In the genomic region with DNA sequence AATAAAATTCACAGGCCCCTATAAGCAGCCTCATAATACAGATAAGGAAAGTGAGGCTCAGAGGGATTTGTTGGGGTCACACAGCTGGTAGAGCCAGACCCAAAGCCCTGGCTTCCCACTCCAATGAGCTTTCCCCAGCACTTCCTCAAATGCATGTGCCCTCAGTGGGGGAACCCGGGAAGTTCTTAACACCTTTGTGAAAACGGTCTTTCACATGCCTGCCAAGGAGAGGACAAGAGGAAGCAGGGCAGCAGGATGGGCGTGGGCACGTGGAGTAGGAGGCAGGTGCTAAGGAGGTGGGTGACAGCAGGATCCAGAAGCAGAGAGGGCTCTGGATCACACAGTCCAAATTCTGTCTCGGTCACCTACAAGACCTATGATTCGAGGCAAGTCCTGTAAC, we compare ENCODE assay signal across 14 cellular contexts. TPM values are rescaled to one million over a fixed set of nuclear protein-coding genes. Genes with fewer than 3 reads are reported as not detected.
A peak's percentile ranks its signal among the peaks of the same experiment; 100 is the strongest.
DNase-seq lines count a peak whose midpoint lies in the region; ATAC-seq and TF ChIP-seq lines count a peak whose summit lies in the region.
"Had no signal": no experiment of that assay in that cellular context is flagged by ENCODE, and none has a peak within 500 bp of the region (broad histone marks: within the 10 kb centered on the region; RNA-seq: fewer than 3 reads in every experiment).

No MANE protein-coding gene starts in this region.

- H3K4me3 ChIP-seq in CD8-positive, alpha-beta memory T cell (ENCODE audit: low read length): peak overlapping the region; percentile 52
- no peak overlapping the region for H3K4me3 ChIP-seq in H7 (ENCODE audit: insufficient read depth, low read depth, low read length)

- no peaks in the 10 kb centered on the region for H3K9me3 Mint-ChIP-seq in activated CD8-positive, alpha-beta memory T cell treated with anti-CD3 and anti-CD28 coated beads, Interleukin-2, amount 10 ng/mL, durations not matched to agents 7 days and 5 days (ENCODE audit: low read depth)
- no peaks in the 10 kb centered on the region for H3K9me3 Mint-ChIP-seq in CD8-positive, alpha-beta memory T cell
- no peaks in the 10 kb centered on the region for H3K9me3 Mint-ChIP-seq in activated naive CD8-positive, alpha-beta T cell treated with anti-CD3 and anti-CD28 coated beads for 36 hours
- H3K9me3 Mint-ChIP-seq: brain, memory B cell had no signal

- DNase-seq in activated CD8-positive, alpha-beta memory T cell treated with anti-CD3 and anti-CD28 coated beads, Interleukin-2, amount 50 U/mL, for 48 hours: peak; percentile 50
- no peak for DNase-seq in activated CD8-positive, alpha-beta memory T cell treated with anti-CD3 and anti-CD28 coated beads, Interleukin-2, amount 10 ng/mL, durations not matched to agents 7 days and 5 days
- no peak for DNase-seq in CD8-positive, alpha-beta memory T cell
- DNase-seq in activated naive CD8-positive, alpha-beta T cell treated with anti-CD3 and anti-CD28 coated beads for 36 hours: no peak
- DNase-seq in posterior vena cava (ENCODE audit: low spot score) (peak; percentile 16), NCI-H1048 (lab: John Stamatoyannopoulos, UW) (no peak), GM10248 (ENCODE audit: extremely low spot score) (no peak), H7 (no peak)
- DNase-seq: foreskin melanocyte; NCI-H2081 treated with DMSO at 0.1 percent for 48 hours; SHP77 treated with DMSO at 0.1 percent for 48 hours; stimulated activated CD4-positive, alpha-beta T cell treated with anti-CD3 and anti-CD28 coated beads, Interleukin-12 subunit alpha, Interleukin-12 subunit beta, amount 100 ng/mL, for 4 hours had no signal

- peaks cover 2% of the 10 kb centered on the region for H3K27me3 Mint-ChIP-seq in activated CD8-positive, alpha-beta memory T cell treated with anti-CD3 and anti-CD28 coated beads, Interleukin-2, amount 10 ng/mL, durations not matched to agents 7 days and 5 days
- no peaks in the 10 kb centered on the region for H3K27me3 Mint-ChIP-seq in CD8-positive, alpha-beta memory T cell
- no peaks in the 10 kb centered on the region for H3K27me3 Mint-ChIP-seq in activated naive CD8-positive, alpha-beta T cell treated with anti-CD3 and anti-CD28 coated beads for 36 hours
- H3K27me3 Mint-ChIP-seq: memory B cell had no signal

- TF ChIP-seq CTCF in GM10248 (IDR thresholded peaks at IDR 0.05; ENCODE audit: control extremely low read depth, extremely low read depth, low read depth, missing control alignments): no peak

- H3K27ac Mint-ChIP-seq in activated CD8-positive, alpha-beta memory T cell treated with anti-CD3 and anti-CD28 coated beads, Interleukin-2, amount 10 ng/mL, durations not matched to agents 7 days and 5 days: no peak overlapping the region
- peak overlapping the region in 4 of 8 donors; percentile 54 to 88 (median 67) for H3K27ac Mint-ChIP-seq in CD8-positive, alpha-beta memory T cell
- H3K27ac Mint-ChIP-seq in activated naive CD8-positive, alpha-beta T cell treated with anti-CD3 and anti-CD28 coated beads for 36 hours: peak overlapping the region; percentile 14
- H3K27ac Mint-ChIP-seq: brain, memory B cell had no signal

- no peaks in the 10 kb centered on the region for H3K36me3 Mint-ChIP-seq in activated CD8-positive, alpha-beta memory T cell treated with anti-CD3 and anti-CD28 coated beads, Interleukin-2, amount 10 ng/mL, durations not matched to agents 7 days and 5 days
- no peaks in the 10 kb centered on the region for H3K36me3 Mint-ChIP-seq in CD8-positive, alpha-beta memory T cell
- no peaks in the 10 kb centered on the region for H3K36me3 Mint-ChIP-seq in activated naive CD8-positive, alpha-beta T cell treated with anti-CD3 and anti-CD28 coated beads for 36 hours
- H3K36me3 Mint-ChIP-seq: brain, memory B cell had no signal

- no peak for ATAC-seq in activated CD8-positive, alpha-beta memory T cell treated with anti-CD3 and anti-CD28 coated beads, Interleukin-2, amount 10 ng/mL, durations not matched to agents 7 days and 5 days

- intact Hi-C loops in posterior vena cava (cut with DNase I): no loop called here

- H3K27me3 ChIP-seq in CD8-positive, alpha-beta memory T cell (ENCODE audit: insufficient read depth, low read length, poor library complexity, severe bottlenecking): no peaks in the 10 kb centered on the region
- no peaks in the 10 kb centered on the region for H3K27me3 ChIP-seq in H7 (ENCODE audit: control insufficient read depth, insufficient read depth, low read length)

- H3K4me1 ChIP-seq in CD8-positive, alpha-beta memory T cell (ENCODE audit: insufficient read depth, low read length): peaks cover 33% of the 10 kb centered on the region

- H3K4me3 Mint-ChIP-seq in activated CD8-positive, alpha-beta memory T cell treated with anti-CD3 and anti-CD28 coated beads, Interleukin-2, amount 10 ng/mL, durations not matched to agents 7 days and 5 days: no peak overlapping the region
- peak overlapping the region; percentile 45 to 89 (median 76) for H3K4me3 Mint-ChIP-seq in CD8-positive, alpha-beta memory T cell
- no peak overlapping the region for H3K4me3 Mint-ChIP-seq in activated naive CD8-positive, alpha-beta T cell treated with anti-CD3 and anti-CD28 coated beads for 36 hours
- H3K4me3 Mint-ChIP-seq: brain, memory B cell had no signal

- H3K36me3 ChIP-seq in CD8-positive, alpha-beta memory T cell (ENCODE audit: insufficient read depth, low read length): no peaks in the 10 kb centered on the region
- H3K36me3 ChIP-seq in H7 (replicated peaks; ENCODE audit: control insufficient read depth, insufficient read depth, low read length): no peaks in the 10 kb centered on the region

- CTCF ChIA-PET in activated CD8-positive, alpha-beta memory T cell treated with anti-CD3 and anti-CD28 coated beads, Interleukin-2, amount 10 ng/mL, durations not matched to agents 7 days and 5 days (lab: Charles Lee): interaction anchor here (0.8 to 5.1 kb wide), 8 partner anchors 10 to 71 kb away, joined by 3 to 25 read pairs (median 5); partner anchors contain the start of genes C6orf89 and MTCH1
- CTCF ChIA-PET in CD8-positive, alpha-beta memory T cell (lab: Charles Lee): interaction anchor here (0.6 to 1.2 kb wide), 3 partner anchors 9 to 196 kb away, joined by 3 read pairs; no protein-coding TSS in a partner anchor
- CTCF ChIA-PET in GM10248 (lab: Yijun Ruan, JAX): interaction anchor here (1.4 to 4.1 kb wide), 8 partner anchors 8 to 255 kb away, joined by 3 to 15 read pairs (median 6); no protein-coding TSS in a partner anchor

- POLR2A ChIA-PET in CD8-positive, alpha-beta memory T cell (lab: Charles Lee): no interaction called here
- POLR2A ChIA-PET in GM10248 (lab: Yijun Ruan, JAX): no interaction called here

- H3K27ac ChIP-seq in CD8-positive, alpha-beta memory T cell (ENCODE audit: low read depth, low read length): no peak overlapping the region

- H3K4me1 Mint-ChIP-seq in activated CD8-positive, alpha-beta memory T cell treated with anti-CD3 and anti-CD28 coated beads, Interleukin-2, amount 10 ng/mL, durations not matched to agents 7 days and 5 days: peaks cover 41% of the 10 kb centered on the region
- H3K4me1 Mint-ChIP-seq in CD8-positive, alpha-beta memory T cell: peaks cover 39 to 56% (median 44%) of the 10 kb centered on the region in 3 donors
- peaks cover 28% of the 10 kb centered on the region for H3K4me1 Mint-ChIP-seq in activated naive CD8-positive, alpha-beta T cell treated with anti-CD3 and anti-CD28 coated beads for 36 hours

- H3K9me3 ChIP-seq in CD8-positive, alpha-beta memory T cell (ENCODE audit: low read length): no peaks in the 10 kb centered on the region

RNA-seq across cellular contexts. Expression of gene PI16, which starts 0.6 kb away (rescaled TPM):
- total RNA-seq in activated CD8-positive, alpha-beta memory T cell treated with anti-CD3 and anti-CD28 coated beads, Interleukin-2, amount 10 ng/mL, durations not matched to agents 7 days and 5 days: 1 to 10 TPM in 1 of 2 experiments, under 1 TPM in 1; 0.37 to 2.0 TPM
- under 1 TPM; 0.20 to 0.37 TPM for total RNA-seq in CD8-positive, alpha-beta memory T cell
- polyA plus RNA-seq in CD8-positive, alpha-beta memory T cell: 13.6 TPM
- total RNA-seq in activated naive CD8-positive, alpha-beta T cell treated with anti-CD3 and anti-CD28 coated beads for 36 hours: under 1 TPM; 0.18 to 0.39 TPM
- 100 to 1,000 TPM in 1 of 2 donors, 10 to 100 TPM in 1; 51.4 to 221 TPM for total RNA-seq in posterior vena cava
- total RNA-seq in H7 (2014; rRNA removed; shearing (Covaris generic)): not detected in 2 replicates

RNA-seq across cellular contexts. Expression of gene MTCH1, which starts 30.9 kb away (rescaled TPM):
- 100 to 1,000 TPM; 125 to 167 TPM for total RNA-seq in activated CD8-positive, alpha-beta memory T cell treated with anti-CD3 and anti-CD28 coated beads, Interleukin-2, amount 10 ng/mL, durations not matched to agents 7 days and 5 days
- 100 to 1,000 TPM; 116 to 126 TPM for total RNA-seq in CD8-positive, alpha-beta memory T cell
- 81.1 TPM for polyA plus RNA-seq in CD8-positive, alpha-beta memory T cell
- 100 to 1,000 TPM; 102 to 103 TPM for total RNA-seq in activated naive CD8-positive, alpha-beta T cell treated with anti-CD3 and anti-CD28 coated beads for 36 hours
- 100 to 1,000 TPM; 148 to 150 TPM for total RNA-seq in posterior vena cava
- 286 and 299 TPM in 2 replicates for total RNA-seq in H7 (2014; rRNA removed; shearing (Covaris generic))

RNA-seq across cellular contexts. Expression of gene FGD2, which starts 50.3 kb away (rescaled TPM):
- total RNA-seq in activated CD8-positive, alpha-beta memory T cell treated with anti-CD3 and anti-CD28 coated beads, Interleukin-2, amount 10 ng/mL, durations not matched to agents 7 days and 5 days: 10 to 100 TPM; 15.6 to 26.3 TPM
- total RNA-seq in CD8-positive, alpha-beta memory T cell: 1 to 10 TPM; 1.2 to 1.3 TPM
- polyA plus RNA-seq in CD8-positive, alpha-beta memory T cell: 0.53 TPM
- total RNA-seq in activated naive CD8-positive, alpha-beta T cell treated with anti-CD3 and anti-CD28 coated beads for 36 hours: 1 to 10 TPM; 1.7 to 1.8 TPM
- 10 to 100 TPM; 23.2 to 35.5 TPM for total RNA-seq in posterior vena cava
- 0.04 and 0.17 TPM in 2 replicates for total RNA-seq in H7 (2014; rRNA removed; shearing (Covaris generic))

Comparison
In these comparisons a context has a peak if more than half of its experiments do, and no peak if none do; other contexts are left out.
1. DNase-seq: peak in activated CD8-positive, alpha-beta memory T cell treated with anti-CD3 and anti-CD28 coated beads, Interleukin-2, amount 50 U/mL, for 48 hours (single experiment) and posterior vena cava (single experiment); none in activated CD8-positive, alpha-beta memory T cell treated with anti-CD3 and anti-CD28 coated beads, Interleukin-2, amount 10 ng/mL, durations not matched to agents 7 days and 5 days (single experiment), CD8-positive, alpha-beta memory T cell (0 of 5), activated naive CD8-positive, alpha-beta T cell treated with anti-CD3 and anti-CD28 coated beads for 36 hours (single experiment), NCI-H1048 (single experiment), GM10248 (single experiment) and H7 (single experiment).
2. H3K4me3 Mint-ChIP-seq: peak in CD8-positive, alpha-beta memory T cell (7 of 7); none in activated CD8-positive, alpha-beta memory T cell treated with anti-CD3 and anti-CD28 coated beads, Interleukin-2, amount 10 ng/mL, durations not matched to agents 7 days and 5 days (single experiment) and activated naive CD8-positive, alpha-beta T cell treated with anti-CD3 and anti-CD28 coated beads for 36 hours (single experiment).
3. RNA of gene PI16, which starts 0.6 kb away (total RNA-seq): 51.4 to 221 TPM in posterior vena cava; 0.37 to 2.0 TPM in activated CD8-positive, alpha-beta memory T cell treated with anti-CD3 and anti-CD28 coated beads, Interleukin-2, amount 10 ng/mL, durations not matched to agents 7 days and 5 days, 0.18 to 0.39 TPM in activated naive CD8-positive, alpha-beta T cell treated with anti-CD3 and anti-CD28 coated beads for 36 hours, 0.20 to 0.37 TPM in CD8-positive, alpha-beta memory T cell and not detected in H7; every median in the first group is over 10 times any median in the second.
4. RNA of gene FGD2, which starts 50.3 kb away (total RNA-seq): 23.2 to 35.5 TPM in posterior vena cava and 15.6 to 26.3 TPM in activated CD8-positive, alpha-beta memory T cell treated with anti-CD3 and anti-CD28 coated beads, Interleukin-2, amount 10 ng/mL, durations not matched to agents 7 days and 5 days; 1.7 to 1.8 TPM in activated naive CD8-positive, alpha-beta T cell treated with anti-CD3 and anti-CD28 coated beads for 36 hours, 1.2 to 1.3 TPM in CD8-positive, alpha-beta memory T cell and 0.04 to 0.17 TPM in H7; every median in the first group is over 4 times any median in the second.